16 cellular contexts compared by ENCODE assay signal in genomic region chr10:84534168-84534567, GRCh38.
DNase-seq lines count a peak whose midpoint lies in the region; ATAC-seq and TF ChIP-seq lines count a peak whose summit lies in the region.
"Had no signal": no experiment of that assay in that cellular context is flagged by ENCODE, and none has a peak within 500 bp of the region (broad histone marks: within the 10 kb centered on the region; RNA-seq: fewer than 3 reads in every experiment).

No MANE protein-coding gene starts in this region.

- DNase-seq in activated CD4-positive, alpha-beta memory T cell treated with anti-CD3 and anti-CD28 coated beads for 36 hours = peak; percentile 26
- no peak for DNase-seq in activated CD4-positive, alpha-beta memory T cell treated with anti-CD3 and anti-CD28 coated beads, Interleukin-2, amount 10 ng/mL, durations not matched to agents 7 days and 5 days
- peak; percentile 24 for DNase-seq in WTC11 (ENCODE audit: low spot score)
- DNase-seq in neural progenitor cell (ENCODE audit: low spot score) = no peak
- no peak for DNase-seq in activated naive CD8-positive, alpha-beta T cell treated with anti-CD3 and anti-CD28 coated beads, Interleukin-2, amount 50 U/mL, for 24 hours
- no peak for DNase-seq in amniotic stem cell (lab: John Stamatoyannopoulos, UW)
- DNase-seq in activated effector memory CD4-positive, alpha-beta T cell treated with anti-CD3 and anti-CD28 coated beads, Interleukin-2, amount 50 U/mL, for 16 hours = no peak
- DNase-seq: activated CD4-positive, alpha-beta T cell treated with anti-CD3 and anti-CD28 coated beads for 4 hours; activated gamma-delta T cell treated with Interleukin-2 at 50 U/mL for 16 hours; cerebellar nuclear complex; immature natural killer cell; NCI-H1694; NK-92 treated with Interleukin-12 subunit alpha and Interleukin-12 subunit beta, amount 100 ng/mL, for 24 hours; posterior cingulate gyrus had no signal

- no peaks in the 10 kb centered on the region for H3F3A ChIP-seq in neural progenitor cell (ENCODE audit: low read depth)

- H3K4me1 ChIP-seq in HEK293 (ENCODE audit: control insufficient read depth, insufficient read depth, low read length) (no peaks in the 10 kb centered on the region), neural progenitor cell (no peaks in the 10 kb centered on the region)

- H3K27me3 Mint-ChIP-seq in activated CD4-positive, alpha-beta memory T cell treated with anti-CD3 and anti-CD28 coated beads for 36 hours = no peaks in the 10 kb centered on the region
- no peaks in the 10 kb centered on the region for H3K27me3 Mint-ChIP-seq in activated CD4-positive, alpha-beta memory T cell treated with anti-CD3 and anti-CD28 coated beads, Interleukin-2, amount 10 ng/mL, durations not matched to agents 7 days and 5 days
- H3K27me3 Mint-ChIP-seq in WTC11 (ENCODE audit: low read depth) = no peaks in the 10 kb centered on the region
- H3K27me3 Mint-ChIP-seq in neural progenitor cell (ENCODE audit: insufficient read depth, low read depth) = peaks cover 3% of the 10 kb centered on the region
- peaks cover 2% of the 10 kb centered on the region for H3K27me3 Mint-ChIP-seq in activated naive CD8-positive, alpha-beta T cell treated with anti-CD3 and anti-CD28 coated beads, Interleukin-2, amount 50 U/mL, for 24 hours

- no peaks in the 10 kb centered on the region for H4K20me1 ChIP-seq in neural progenitor cell (ENCODE audit: low read depth)

- CTCF ChIA-PET in activated CD4-positive, alpha-beta memory T cell treated with anti-CD3 and anti-CD28 coated beads for 36 hours (lab: Charles Lee) = interaction anchor here (1.0 to 12.3 kb wide), 6 partner anchors 15 to 277 kb away, joined by 3 to 336 read pairs (median 41); no protein-coding TSS in a partner anchor
- CTCF ChIA-PET in activated CD4-positive, alpha-beta memory T cell treated with anti-CD3 and anti-CD28 coated beads, Interleukin-2, amount 10 ng/mL, durations not matched to agents 7 days and 5 days (lab: Charles Lee) = interaction anchor here (1.4 to 10.1 kb wide), 2 partner anchors 182 to 269 kb away, joined by 4 to 239 read pairs; no protein-coding TSS in a partner anchor
- CTCF ChIA-PET in HEK293 (lab: Yijun Ruan, JAX) (interaction anchor here (0.6 to 10.3 kb wide), 7 partner anchors 102 to 278 kb away, joined by 3 to 291 read pairs (median 4); no protein-coding TSS in a partner anchor), WTC11 (lab: Charles Lee) (interaction anchor here (0.8 to 8.4 kb wide), 7 partner anchors 14 to 277 kb away, joined by 3 to 261 read pairs (median 8); no protein-coding TSS in a partner anchor)

- POLR2A ChIA-PET in activated CD4-positive, alpha-beta memory T cell treated with anti-CD3 and anti-CD28 coated beads for 36 hours (lab: Charles Lee) = interaction anchor here (0.8 kb wide), 1 partner anchor 205 kb away, joined by 4 read pairs; no protein-coding TSS in a partner anchor
- POLR2A ChIA-PET in activated CD4-positive, alpha-beta memory T cell treated with anti-CD3 and anti-CD28 coated beads, Interleukin-2, amount 10 ng/mL, durations not matched to agents 7 days and 5 days (lab: Charles Lee) = no interaction called here
- POLR2A ChIA-PET in HEK293 (lab: Yijun Ruan, JAX) (no interaction called here), WTC11 (lab: Charles Lee) (no interaction called here)

- H3K27me3 ChIP-seq in neural progenitor cell = no peaks in the 10 kb centered on the region

- TF ChIP-seq CTCF in HEK293 (tag by site-specific recombination; IDR thresholded peaks at IDR 0.05) = no peak
- no peak; the same call in 1 of the 2 replicates for TF ChIP-seq CTCF in WTC11 (IDR thresholded peaks at IDR 0.05)
- peak; percentile 20 for TF ChIP-seq CTCF in neural progenitor cell (IDR thresholded peaks at IDR 0.05)

- H3K27ac ChIP-seq in HEK293 (ENCODE audit: extremely low read depth, low read depth, low read length) = no peak overlapping the region
- no peak overlapping the region for H3K27ac ChIP-seq in neural progenitor cell

- H3K36me3 ChIP-seq in HEK293 (ENCODE audit: control insufficient read depth in 2 of 2, insufficient read depth in 1 of 2, low read length in 2 of 2) (no peaks in the 10 kb centered on the region), neural progenitor cell (no peaks in the 10 kb centered on the region)

- no peaks in the 10 kb centered on the region for H3K36me3 Mint-ChIP-seq in activated CD4-positive, alpha-beta memory T cell treated with anti-CD3 and anti-CD28 coated beads for 36 hours
- H3K36me3 Mint-ChIP-seq in activated CD4-positive, alpha-beta memory T cell treated with anti-CD3 and anti-CD28 coated beads, Interleukin-2, amount 10 ng/mL, durations not matched to agents 7 days and 5 days (ENCODE audit: low read depth) = no peaks in the 10 kb centered on the region
- H3K36me3 Mint-ChIP-seq in WTC11 (peaks cover under 1% of the 10 kb centered on the region; the same call in 1 of the 2 replicates), neural progenitor cell (no peaks in the 10 kb centered on the region)
- H3K36me3 Mint-ChIP-seq in activated naive CD8-positive, alpha-beta T cell treated with anti-CD3 and anti-CD28 coated beads, Interleukin-2, amount 50 U/mL, for 24 hours (ENCODE audit: low read depth) = no peaks in the 10 kb centered on the region
- H3K36me3 Mint-ChIP-seq: mesothelial cell of epicardium had no signal

- intact Hi-C loops in activated CD4-positive, alpha-beta memory T cell treated with anti-CD3 and anti-CD28 coated beads for 36 hours (cut with micrococcal nuclease) = loop anchor here (2.0 kb wide), 1 partner anchor 395 kb away; the partner anchor contains the start of gene GHITM

- no peak overlapping the region for H3K4me3 Mint-ChIP-seq in activated CD4-positive, alpha-beta memory T cell treated with anti-CD3 and anti-CD28 coated beads for 36 hours
- H3K4me3 Mint-ChIP-seq in activated CD4-positive, alpha-beta memory T cell treated with anti-CD3 and anti-CD28 coated beads, Interleukin-2, amount 10 ng/mL, durations not matched to agents 7 days and 5 days = no peak overlapping the region
- H3K4me3 Mint-ChIP-seq in WTC11 = no peak overlapping the region
- no peak overlapping the region for H3K4me3 Mint-ChIP-seq in neural progenitor cell
- H3K4me3 Mint-ChIP-seq in activated naive CD8-positive, alpha-beta T cell treated with anti-CD3 and anti-CD28 coated beads, Interleukin-2, amount 50 U/mL, for 24 hours = no peak overlapping the region
- H3K4me3 Mint-ChIP-seq: immature natural killer cell, mesothelial cell of epicardium had no signal

- no peak overlapping the region for H3K4me2 ChIP-seq in neural progenitor cell

- H3K27ac Mint-ChIP-seq in activated CD4-positive, alpha-beta memory T cell treated with anti-CD3 and anti-CD28 coated beads for 36 hours = peak overlapping the region; percentile 72
- H3K27ac Mint-ChIP-seq in activated CD4-positive, alpha-beta memory T cell treated with anti-CD3 and anti-CD28 coated beads, Interleukin-2, amount 10 ng/mL, durations not matched to agents 7 days and 5 days = no peak overlapping the region
- H3K27ac Mint-ChIP-seq in WTC11 (no peak overlapping the region), neural progenitor cell (no peak overlapping the region)
- H3K27ac Mint-ChIP-seq in activated naive CD8-positive, alpha-beta T cell treated with anti-CD3 and anti-CD28 coated beads, Interleukin-2, amount 50 U/mL, for 24 hours = no peak overlapping the region
- H3K27ac Mint-ChIP-seq: immature natural killer cell, mesothelial cell of epicardium had no signal

- H3K4me3 ChIP-seq in HEK293 (ENCODE audit: low read depth, low read length) (no peak overlapping the region), neural progenitor cell (no peak overlapping the region)

- no peaks in the 10 kb centered on the region for H3K9me3 Mint-ChIP-seq in activated CD4-positive, alpha-beta memory T cell treated with anti-CD3 and anti-CD28 coated beads for 36 hours
- H3K9me3 Mint-ChIP-seq in activated CD4-positive, alpha-beta memory T cell treated with anti-CD3 and anti-CD28 coated beads, Interleukin-2, amount 10 ng/mL, durations not matched to agents 7 days and 5 days = no peaks in the 10 kb centered on the region
- peaks cover 8% of the 10 kb centered on the region; the same call in 1 of the 2 replicates for H3K9me3 Mint-ChIP-seq in WTC11
- H3K9me3 Mint-ChIP-seq in neural progenitor cell = no peaks in the 10 kb centered on the region
- H3K9me3 Mint-ChIP-seq in activated naive CD8-positive, alpha-beta T cell treated with anti-CD3 and anti-CD28 coated beads, Interleukin-2, amount 50 U/mL, for 24 hours = no peaks in the 10 kb centered on the region
- H3K9me3 Mint-ChIP-seq: immature natural killer cell had no signal

- H3K9ac ChIP-seq in neural progenitor cell = no peak overlapping the region

- H3K4me1 Mint-ChIP-seq in activated CD4-positive, alpha-beta memory T cell treated with anti-CD3 and anti-CD28 coated beads for 36 hours (ENCODE audit: low read depth) = peaks cover 24% of the 10 kb centered on the region
- peaks cover 12% of the 10 kb centered on the region for H3K4me1 Mint-ChIP-seq in activated CD4-positive, alpha-beta memory T cell treated with anti-CD3 and anti-CD28 coated beads, Interleukin-2, amount 10 ng/mL, durations not matched to agents 7 days and 5 days
- H3K4me1 Mint-ChIP-seq in WTC11 (peaks cover 28% of the 10 kb centered on the region), neural progenitor cell (peaks cover 3% of the 10 kb centered on the region)
- H3K4me1 Mint-ChIP-seq in activated naive CD8-positive, alpha-beta T cell treated with anti-CD3 and anti-CD28 coated beads, Interleukin-2, amount 50 U/mL, for 24 hours = peaks cover 12% of the 10 kb centered on the region

- no peak overlapping the region for H2AFZ ChIP-seq in neural progenitor cell (replicated peaks)

- peak; percentile 9; the same call in 1 of the 2 replicates for ATAC-seq in WTC11
- no peak for ATAC-seq in activated naive CD8-positive, alpha-beta T cell treated with anti-CD3 and anti-CD28 coated beads, Interleukin-2, amount 50 U/mL, for 24 hours

- H3K79me2 ChIP-seq in neural progenitor cell (ENCODE audit: low read depth) = no peaks in the 10 kb centered on the region

- H3K9me3 ChIP-seq in HEK293 (ENCODE audit: control insufficient read depth, insufficient read depth, low read depth, low read length) (no peaks in the 10 kb centered on the region), neural progenitor cell (ENCODE audit: low read depth) (no peaks in the 10 kb centered on the region)

TF ChIP-seq in HEK293, 187 proteins besides CTCF, POLR2A, EP300 and RAD21 (continues in another document):
- TF ChIP-seq ZNF626 (tag by site-specific recombination; IDR thresholded peaks at IDR 0.05) = no peak

Comparison
In these comparisons a context has a peak if more than half of its experiments do, and no peak if none do; other contexts are left out.
1. DNase-seq: peak in activated CD4-positive, alpha-beta memory T cell treated with anti-CD3 and anti-CD28 coated beads for 36 hours (single experiment) and WTC11 (single experiment); none in activated CD4-positive, alpha-beta memory T cell treated with anti-CD3 and anti-CD28 coated beads, Interleukin-2, amount 10 ng/mL, durations not matched to agents 7 days and 5 days (single experiment), neural progenitor cell (single experiment), activated naive CD8-positive, alpha-beta T cell treated with anti-CD3 and anti-CD28 coated beads, Interleukin-2, amount 50 U/mL, for 24 hours (single experiment), amniotic stem cell (single experiment) and activated effector memory CD4-positive, alpha-beta T cell treated with anti-CD3 and anti-CD28 coated beads, Interleukin-2, amount 50 U/mL, for 16 hours (single experiment).